ENCODE assay signal across 12 cellular contexts in genomic region chr5:125058185-125058826, GRCh38.
DNase-seq lines count a peak whose midpoint lies in the region; ATAC-seq and TF ChIP-seq lines count a peak whose summit lies in the region.
"Had no signal": no experiment of that assay in that cellular context is flagged by ENCODE, and none has a peak within 500 bp of the region (broad histone marks: within the 10 kb centered on the region; RNA-seq: fewer than 3 reads in every experiment).

No MANE protein-coding gene starts in this region.

- H4K20me1 ChIP-seq in fibroblast of lung (ENCODE audit: control insufficient read depth, extremely low read depth, insufficient read depth, low read length) = no peaks in the 10 kb centered on the region

- H3K9ac ChIP-seq in fibroblast of lung (ENCODE audit: insufficient read depth, low read length) = no peak overlapping the region

- H3K27me3 ChIP-seq in fibroblast of lung (ENCODE audit: control insufficient read depth, insufficient read depth, low read length) (no peaks in the 10 kb centered on the region), foreskin keratinocyte (no peaks in the 10 kb centered on the region)

- peak; percentile 29 for ATAC-seq in Right ventricle myocardium superior (ENCODE audit: poor library complexity)
- no peak for ATAC-seq in foreskin keratinocyte
- ATAC-seq in HG02973 (IDR thresholded peaks at IDR 0.05; ENCODE audit: unreplicated experiment) = no peak
- ATAC-seq: left lobe of liver had no signal

- no peaks in the 10 kb centered on the region for H3K9me3 ChIP-seq in fibroblast of lung (ENCODE audit: control insufficient read depth, insufficient read depth, low read depth, low read length)

- H3K79me2 ChIP-seq in fibroblast of lung (ENCODE audit: control insufficient read depth, insufficient read depth, low read length) = no peaks in the 10 kb centered on the region

- TF ChIP-seq CTCF in fibroblast of lung (conservative IDR thresholded peaks at IDR 0.05 in 1 of 2, IDR thresholded peaks at IDR 0.05 in 1 of 2; ENCODE audit: low read depth in 1 of 2, low read length in 2 of 2) (no peak), foreskin keratinocyte (conservative IDR thresholded peaks at IDR 0.05) (no peak)

- intact Hi-C loops in Right ventricle myocardium superior (cut with DNase I) (no loop called here), cardiac septum (cut with DNase I) (no loop called here)

- peak overlapping the region; percentile 38 for H3K4me2 ChIP-seq in fibroblast of lung (ENCODE audit: extremely low read depth, insufficient read depth, low read length)

- H3K27ac ChIP-seq in fibroblast of lung (ENCODE audit: insufficient read depth, low read length) (no peak overlapping the region), foreskin keratinocyte (no peak overlapping the region)

- H2AFZ ChIP-seq in fibroblast of lung (ENCODE audit: low read length) = peak overlapping the region; percentile 10

- DNase-seq in Right ventricle myocardium superior (no peak), cardiac septum (ENCODE audit: low spot score) (no peak), NCI-H69 (lab: John Stamatoyannopoulos, UW) (peak; percentile 90), fibroblast of lung (ENCODE audit: low read depth in 2 of 2) (peak in 1 of 2 donors; percentile 67), inferior parietal cortex (ENCODE audit: extremely low spot score) (no peak), foreskin keratinocyte (no peak), SIG-M5 treated with dmso at 0.1 percent for 504 hours (lab: John Stamatoyannopoulos, UW; ENCODE audit: unreplicated experiment) (no peak)
- DNase-seq: ACHN; effector memory CD4-positive, alpha-beta T cell; stimulated activated CD8-positive, alpha-beta memory T cell treated with anti-CD3 and anti-CD28 coated beads, Interleukin-4, amount 100 ng/mL, for 48 hours had no signal

- H3K4me1 ChIP-seq in fibroblast of lung (ENCODE audit: control insufficient read depth, extremely low read depth, insufficient read depth, low read length) (no peaks in the 10 kb centered on the region), foreskin keratinocyte (peaks cover 10% of the 10 kb centered on the region)

- no peak overlapping the region for H3K4me3 ChIP-seq in fibroblast of lung (replicated peaks in 1 of 4; ENCODE audit: control extremely low read depth in 1 of 4, insufficient read depth in 1 of 4, low read depth in 3 of 4, low read length in 4 of 4)

- no peaks in the 10 kb centered on the region for H3K36me3 ChIP-seq in fibroblast of lung (ENCODE audit: control insufficient read depth, insufficient read depth, low read length)
